ENCODE assay signal across 15 cellular contexts in the genomic region with DNA sequence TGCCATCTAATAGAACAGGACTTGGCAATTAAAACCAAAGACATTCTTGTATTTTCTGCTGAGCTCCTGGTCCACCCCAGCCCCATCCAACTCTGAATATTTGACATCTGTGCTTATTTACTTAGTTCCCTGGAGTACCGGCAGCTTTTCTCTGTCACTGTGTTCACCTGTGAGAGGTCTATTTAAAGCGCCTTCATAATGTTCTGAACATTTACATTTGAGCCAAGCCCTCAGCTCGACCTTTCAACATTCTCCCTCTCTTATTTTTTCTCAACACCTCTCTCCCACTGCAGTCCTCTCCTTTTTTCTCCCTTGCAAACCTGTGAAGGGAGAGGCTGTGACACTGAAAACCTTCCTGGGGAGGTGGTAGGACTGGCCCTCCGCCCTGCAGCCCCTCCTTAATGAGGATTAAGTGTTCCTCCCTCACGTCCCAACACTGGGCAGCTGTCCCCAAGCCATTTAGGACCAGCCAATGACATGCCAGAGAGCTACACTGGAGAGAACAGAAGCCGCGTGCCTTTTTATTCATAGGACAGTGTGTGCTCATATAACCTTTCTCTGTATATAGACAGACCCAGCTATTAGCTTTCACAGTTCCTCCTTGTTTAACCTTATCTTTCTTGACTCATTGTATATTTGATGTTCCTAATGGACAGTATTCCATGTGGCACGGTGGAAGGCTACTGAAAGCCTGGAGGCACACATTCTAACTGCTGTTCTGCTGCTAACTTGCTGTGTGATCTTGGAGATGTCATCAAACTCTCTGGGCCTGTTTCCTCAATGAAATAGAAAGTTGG.
DNase-seq lines count a peak whose midpoint lies in the region; ATAC-seq, FAIRE-seq and TF ChIP-seq lines count a peak whose summit lies in the region.
"Had no signal": no experiment of that assay in that cellular context is flagged by ENCODE, and none has a peak within 500 bp of the region (broad histone marks: within the 10 kb centered on the region; RNA-seq: fewer than 3 reads in every experiment).

No MANE protein-coding gene starts in this region.

- peak; percentile 98 for DNase-seq in NCI-H1092 treated with DMSO at 0.1 percent for 48 hours (lab: John Stamatoyannopoulos, UW)
- DNase-seq in NCI-H82 treated with DMSO at 0.1 percent for 48 hours (lab: John Stamatoyannopoulos, UW; ENCODE audit: unreplicated experiment) = peak; percentile 35
- DNase-seq in kidney = no peak
- no peak for DNase-seq in hippocampal formation (lab: John Stamatoyannopoulos, UW)
- no peak for DNase-seq in inferior parietal cortex (ENCODE audit: extremely low spot score)
- DNase-seq in central memory CD4-positive, alpha-beta T cell = no peak
- DNase-seq: activated CD8-positive, alpha-beta memory T cell treated with anti-CD3 and anti-CD28 coated beads, Interleukin-2, amount 50 U/mL, for 48 hours; brain microvascular endothelial cell; NCI-H1436; stimulated activated CD4-positive, alpha-beta T cell treated with anti-CD3 and anti-CD28 coated beads, Interleukin-2, amount 100 ng/mL, for 24 hours; T-helper 2 cell; trophoblast cell had no signal

- H3K27me3 ChIP-seq in stomach smooth muscle (ENCODE audit: control insufficient read depth in 1 of 2, insufficient read depth in 2 of 2, low read length in 2 of 2) = no peaks in the 10 kb centered on the region
- H3K27me3 ChIP-seq: brain microvascular endothelial cell had no signal

- H3K4me3 ChIP-seq in kidney (ENCODE audit: low read length in 2 of 2) (no peak overlapping the region), stomach smooth muscle (ENCODE audit: low read length in 2 of 2) (no peak overlapping the region)

- FAIRE-seq in kidney (lab: Jason Lieb, UNC) = no peak
- FAIRE-seq: H1 had no signal

- ATAC-seq in GM18873 (IDR thresholded peaks at IDR 0.05; ENCODE audit: low FRiP score, unreplicated experiment) = no peak

- H3K9ac ChIP-seq in kidney (ENCODE audit: low read length in 2 of 2) (no peak overlapping the region), stomach smooth muscle (ENCODE audit: low read length in 2 of 2) (no peak overlapping the region)

- no peak for TF ChIP-seq CTCF in kidney (IDR thresholded peaks at IDR 0.05; ENCODE audit: borderline replicate concordance, extremely low read depth, insufficient read depth)

- H3K4me1 ChIP-seq in kidney (ENCODE audit: control insufficient read depth in 1 of 2, insufficient read depth in 1 of 2, low read depth in 1 of 2, low read length in 2 of 2) (peaks cover 18 to 33% of the 10 kb centered on the region in 2 donors), stomach smooth muscle (ENCODE audit: control insufficient read depth, insufficient read depth, low read length) (peaks cover 7% of the 10 kb centered on the region)

- intact Hi-C loops in kidney (cut with DNase I) = no loop called here

- H3K36me3 ChIP-seq in kidney (ENCODE audit: control insufficient read depth in 1 of 2, insufficient read depth in 2 of 2, low read length in 2 of 2) (no peaks in the 10 kb centered on the region), stomach smooth muscle (ENCODE audit: control insufficient read depth in 2 of 2, insufficient read depth in 2 of 2, low read length in 2 of 2) (no peaks in the 10 kb centered on the region)
- H3K36me3 ChIP-seq: brain microvascular endothelial cell had no signal

- H3K27ac ChIP-seq in kidney (ENCODE audit: low read depth in 2 of 2, low read length in 2 of 2) (peak overlapping the region; percentile 49 to 66), stomach smooth muscle (ENCODE audit: low read length) (peak overlapping the region; percentile 13)
- H3K27ac ChIP-seq: brain microvascular endothelial cell had no signal

- H3K9me3 ChIP-seq in kidney (ENCODE audit: control insufficient read depth in 1 of 2, low read length in 2 of 2) (no peaks in the 10 kb centered on the region), stomach smooth muscle (ENCODE audit: control insufficient read depth in 2 of 2, low read length in 2 of 2) (no peaks in the 10 kb centered on the region)

Comparison
In these comparisons a context has a peak if more than half of its experiments do, and no peak if none do; other contexts are left out.
1. DNase-seq: peak in NCI-H1092 treated with DMSO at 0.1 percent for 48 hours (single experiment) and NCI-H82 treated with DMSO at 0.1 percent for 48 hours (single experiment); none in kidney (single experiment), hippocampal formation (0 of 2), inferior parietal cortex (single experiment) and central memory CD4-positive, alpha-beta T cell (single experiment).